Comparison of ENCODE assay signal across 8 cellular contexts in genomic region chr3:142578309-142579223, GRCh38. TPM values are rescaled to one million over a fixed set of nuclear protein-coding genes. Genes with fewer than 3 reads are reported as not detected.
DNase-seq lines count a peak whose midpoint lies in the region; ATAC-seq lines count a peak whose summit lies in the region.

Gene ATR (minus strand): TSS chr3:142578733. CDS start chr3:142578704, 29 bp downstream.

- no peaks in the 10 kb centered on the region for H3K9me3 Mint-ChIP-seq in activated CD8-positive, alpha-beta memory T cell treated with anti-CD3 and anti-CD28 coated beads, Interleukin-2, amount 10 ng/mL, durations not matched to agents 7 days and 5 days (ENCODE audit: low read depth)

- peak within 1 kb of the TSS; percentile 97 for H3K4me3 ChIP-seq in NT2/D1 (ENCODE audit: insufficient read length, low read depth)
- peak within 1 kb of the TSS; percentile 94 for H3K4me3 ChIP-seq in endocrine pancreas (ENCODE audit: control insufficient read depth, insufficient read depth, low read length)

- peaks cover 42% of the 10 kb centered on the region for H3K4me1 Mint-ChIP-seq in activated CD8-positive, alpha-beta memory T cell treated with anti-CD3 and anti-CD28 coated beads, Interleukin-2, amount 10 ng/mL, durations not matched to agents 7 days and 5 days

- H3K27me3 ChIP-seq in NT2/D1 (ENCODE audit: insufficient read depth, insufficient read length): no peaks in the 10 kb centered on the region
- no peaks in the 10 kb centered on the region for H3K27me3 ChIP-seq in endocrine pancreas (ENCODE audit: control insufficient read depth, insufficient read depth, low read length)

- no peaks in the 10 kb centered on the region for H3K9me3 ChIP-seq in NT2/D1 (ENCODE audit: insufficient read depth, low read length)
- H3K9me3 ChIP-seq in endocrine pancreas (ENCODE audit: control insufficient read depth, low read length): no peaks in the 10 kb centered on the region

- H3K4me1 ChIP-seq in NT2/D1 (ENCODE audit: insufficient read depth, insufficient read length): peaks cover 2% of the 10 kb centered on the region
- peaks cover 15% of the 10 kb centered on the region for H3K4me1 ChIP-seq in endocrine pancreas (ENCODE audit: control insufficient read depth, insufficient read depth, low read length)

- H3K27me3 Mint-ChIP-seq in activated CD8-positive, alpha-beta memory T cell treated with anti-CD3 and anti-CD28 coated beads, Interleukin-2, amount 10 ng/mL, durations not matched to agents 7 days and 5 days: peaks cover 16% of the 10 kb centered on the region

- H3K9ac ChIP-seq in NT2/D1 (ENCODE audit: insufficient read length, low read depth) (peak within 1 kb of the TSS; percentile 99), endocrine pancreas (ENCODE audit: control insufficient read depth, insufficient read depth, low read length) (peak within 1 kb of the TSS; percentile 92)

- peak within 1 kb of the TSS; percentile 97 for H3K27ac Mint-ChIP-seq in activated CD8-positive, alpha-beta memory T cell treated with anti-CD3 and anti-CD28 coated beads, Interleukin-2, amount 10 ng/mL, durations not matched to agents 7 days and 5 days

- peak within 1 kb of the TSS; percentile 98 for H3K4me3 Mint-ChIP-seq in activated CD8-positive, alpha-beta memory T cell treated with anti-CD3 and anti-CD28 coated beads, Interleukin-2, amount 10 ng/mL, durations not matched to agents 7 days and 5 days

- peaks cover 8% of the 10 kb centered on the region for H3K36me3 ChIP-seq in NT2/D1 (ENCODE audit: insufficient read depth, insufficient read length, low read length)
- no peaks in the 10 kb centered on the region for H3K36me3 ChIP-seq in endocrine pancreas (ENCODE audit: control insufficient read depth, insufficient read depth, low read length)

- DNase-seq in COR-L47 (lab: John Stamatoyannopoulos, UW) (peak; percentile 99), HUDEP-2 (lab: John Stamatoyannopoulos, UW; ENCODE audit: unreplicated experiment in 76 of 76) (peak; percentile 22 to 96 (median 90)), NT2/D1 (ENCODE audit: low read depth, low spot score) (peak; percentile 92), mesenteric fat pad (ENCODE audit: low spot score) (peak; percentile 99)
- DNase-seq in activated CD8-positive, alpha-beta memory T cell treated with anti-CD3 and anti-CD28 coated beads, Interleukin-2, amount 10 ng/mL, durations not matched to agents 7 days and 5 days: peak; percentile 98
- peak; percentile 89 for DNase-seq in stimulated activated CD8-positive, alpha-beta memory T cell treated with anti-CD3 and anti-CD28 coated beads, Interleukin-15, amount 100 ng/mL, for 24 hours (ENCODE audit: low read depth)

- peaks cover 11% of the 10 kb centered on the region for H3K36me3 Mint-ChIP-seq in activated CD8-positive, alpha-beta memory T cell treated with anti-CD3 and anti-CD28 coated beads, Interleukin-2, amount 10 ng/mL, durations not matched to agents 7 days and 5 days

- CTCF ChIA-PET in activated CD8-positive, alpha-beta memory T cell treated with anti-CD3 and anti-CD28 coated beads, Interleukin-2, amount 10 ng/mL, durations not matched to agents 7 days and 5 days (lab: Charles Lee): interaction anchor here (0.9 to 2.6 kb wide), 8 partner anchors 9 to 432 kb away, joined by 3 to 6 read pairs (median 4); partner anchors contain the start of gene U2SURP

- ATAC-seq in GM21381 (IDR thresholded peaks at IDR 0.05; ENCODE audit: unreplicated experiment): peak; percentile 96
- ATAC-seq in activated CD8-positive, alpha-beta memory T cell treated with anti-CD3 and anti-CD28 coated beads, Interleukin-2, amount 10 ng/mL, durations not matched to agents 7 days and 5 days: peak; percentile 94

RNA-seq across cellular contexts. Expression of gene ATR, which starts in this region (rescaled TPM):
- 10 to 100 TPM; 34.9 to 40.0 TPM for total RNA-seq in activated CD8-positive, alpha-beta memory T cell treated with anti-CD3 and anti-CD28 coated beads, Interleukin-2, amount 10 ng/mL, durations not matched to agents 7 days and 5 days
- total RNA-seq in mesenteric fat pad: 27.7 TPM

Comparison
In these comparisons a context has a peak if more than half of its experiments do, and no peak if none do; other contexts are left out.
1. Peak in every context shown above with its lines: DNase-seq, ATAC-seq and H3K4me3 ChIP-seq.